ENCODE assay signal across 10 cellular contexts in the genomic region with DNA sequence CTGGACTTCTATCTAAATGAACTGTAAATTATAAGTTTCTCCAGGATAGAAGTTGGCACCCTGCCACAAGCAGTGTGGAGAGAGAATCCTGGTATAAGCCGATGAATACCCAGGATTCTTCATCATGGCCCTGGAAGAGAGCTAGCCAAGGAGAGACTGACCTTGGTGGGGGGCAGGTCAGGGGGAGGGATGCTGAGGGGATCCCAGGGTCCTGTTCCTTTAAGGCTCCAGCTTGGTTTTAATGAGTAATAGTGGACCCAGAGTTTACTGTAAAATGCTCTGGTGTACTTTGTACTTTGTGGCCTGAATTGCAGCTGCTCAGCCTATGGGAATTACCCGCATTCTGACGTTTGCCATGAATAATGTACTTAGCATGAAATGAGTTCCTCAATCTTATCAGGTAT. TPM values are rescaled to one million over a fixed set of nuclear protein-coding genes. Genes with fewer than 3 reads are reported as not detected.
DNase-seq lines count a peak whose midpoint lies in the region; ATAC-seq and TF ChIP-seq lines count a peak whose summit lies in the region.
"Had no signal": no experiment of that assay in that cellular context is flagged by ENCODE, and none has a peak within 500 bp of the region (broad histone marks: within the 10 kb centered on the region; RNA-seq: fewer than 3 reads in every experiment).

No MANE protein-coding gene starts in this region.

- DNase-seq in CD1c-positive myeloid dendritic cell (ENCODE audit: extremely low spot score), result peak; percentile 5
- DNase-seq in LoVo (ENCODE audit: low spot score), result peak; percentile 87
- peak; percentile 81 for DNase-seq in glomerular visceral epithelial cell (ENCODE audit: extremely low spot score)
- DNase-seq in NCI-H1092 (lab: John Stamatoyannopoulos, UW), result no peak
- no peak for DNase-seq in CD8-positive, alpha-beta memory T cell
- no peak for DNase-seq in WTC11 (ENCODE audit: low spot score)

- no peaks in the 10 kb centered on the region for H3K36me3 Mint-ChIP-seq in CD8-positive, alpha-beta memory T cell
- H3K36me3 Mint-ChIP-seq in WTC11, result no peaks in the 10 kb centered on the region

- H3K4me1 Mint-ChIP-seq in CD8-positive, alpha-beta memory T cell, result peaks cover 8 to 17% (median 15%) of the 10 kb centered on the region in 3 donors
- peaks cover 27% of the 10 kb centered on the region for H3K4me1 Mint-ChIP-seq in WTC11

- ATAC-seq in GM21786 (IDR thresholded peaks at IDR 0.05; ENCODE audit: unreplicated experiment), result peak; percentile 50
- no peak for ATAC-seq in HG03095 (IDR thresholded peaks at IDR 0.05; ENCODE audit: unreplicated experiment)
- no peak for ATAC-seq in WTC11

- no peak overlapping the region for H3K27ac ChIP-seq in CD8-positive, alpha-beta memory T cell (ENCODE audit: low read depth, low read length)
- H3K27ac ChIP-seq: parathyroid adenoma had no signal

- H3K4me3 Mint-ChIP-seq in CD8-positive, alpha-beta memory T cell, result no peak overlapping the region
- H3K4me3 Mint-ChIP-seq in WTC11, result no peak overlapping the region

- H3K27me3 ChIP-seq in CD8-positive, alpha-beta memory T cell (ENCODE audit: insufficient read depth, low read length, poor library complexity, severe bottlenecking), result no peaks in the 10 kb centered on the region

- H3K9me3 Mint-ChIP-seq in CD8-positive, alpha-beta memory T cell, result peaks cover 0 to 6% (median 0%) of the 10 kb centered on the region in 5 donors
- no peaks in the 10 kb centered on the region for H3K9me3 Mint-ChIP-seq in WTC11

- no peak for TF ChIP-seq CTCF in WTC11 (IDR thresholded peaks at IDR 0.05)

- no peak overlapping the region for H3K4me3 ChIP-seq in CD8-positive, alpha-beta memory T cell (ENCODE audit: low read length)

- no peaks in the 10 kb centered on the region for H3K4me1 ChIP-seq in CD8-positive, alpha-beta memory T cell (ENCODE audit: insufficient read depth, low read length)
- H3K4me1 ChIP-seq: parathyroid adenoma had no signal

- CTCF ChIA-PET in CD8-positive, alpha-beta memory T cell (lab: Charles Lee), result no interaction called here
- CTCF ChIA-PET in WTC11 (lab: Charles Lee), result no interaction called here

- H3K27ac Mint-ChIP-seq in CD8-positive, alpha-beta memory T cell, result no peak overlapping the region
- H3K27ac Mint-ChIP-seq in WTC11, result no peak overlapping the region

- POLR2A ChIA-PET in CD8-positive, alpha-beta memory T cell (lab: Charles Lee), result no interaction called here
- POLR2A ChIA-PET in WTC11 (lab: Charles Lee), result no interaction called here

- H3K36me3 ChIP-seq in CD8-positive, alpha-beta memory T cell (ENCODE audit: insufficient read depth, low read length), result no peaks in the 10 kb centered on the region

- no peaks in the 10 kb centered on the region for H3K9me3 ChIP-seq in CD8-positive, alpha-beta memory T cell (ENCODE audit: low read length)

- H3K27me3 Mint-ChIP-seq in CD8-positive, alpha-beta memory T cell, result no peaks in the 10 kb centered on the region
- H3K27me3 Mint-ChIP-seq in WTC11 (ENCODE audit: low read depth), result no peaks in the 10 kb centered on the region

TF ChIP-seq in WTC11, 78 proteins besides CTCF, POLR2A, EP300 and RAD21:
- TF ChIP-seq, protein P1, sequence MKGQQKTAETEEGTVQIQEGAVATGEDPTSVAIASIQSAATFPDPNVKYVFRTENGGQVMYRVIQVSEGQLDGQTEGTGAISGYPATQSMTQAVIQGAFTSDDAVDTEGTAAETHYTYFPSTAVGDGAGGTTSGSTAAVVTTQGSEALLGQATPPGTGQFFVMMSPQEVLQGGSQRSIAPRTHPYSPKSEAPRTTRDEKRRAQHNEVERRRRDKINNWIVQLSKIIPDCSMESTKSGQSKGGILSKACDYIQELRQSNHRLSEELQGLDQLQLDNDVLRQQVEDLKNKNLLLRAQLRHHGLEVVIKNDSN (CRISPR knock-in tag; IDR thresholded peaks at IDR 0.05), result no peak
- TF ChIP-seq, protein P2, sequence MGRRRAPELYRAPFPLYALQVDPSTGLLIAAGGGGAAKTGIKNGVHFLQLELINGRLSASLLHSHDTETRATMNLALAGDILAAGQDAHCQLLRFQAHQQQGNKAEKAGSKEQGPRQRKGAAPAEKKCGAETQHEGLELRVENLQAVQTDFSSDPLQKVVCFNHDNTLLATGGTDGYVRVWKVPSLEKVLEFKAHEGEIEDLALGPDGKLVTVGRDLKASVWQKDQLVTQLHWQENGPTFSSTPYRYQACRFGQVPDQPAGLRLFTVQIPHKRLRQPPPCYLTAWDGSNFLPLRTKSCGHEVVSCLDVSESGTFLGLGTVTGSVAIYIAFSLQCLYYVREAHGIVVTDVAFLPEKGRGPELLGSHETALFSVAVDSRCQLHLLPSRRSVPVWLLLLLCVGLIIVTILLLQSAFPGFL (CRISPR knock-in tag; IDR thresholded peaks at IDR 0.05; ENCODE audit: borderline replicate concordance), result no peak
- TF ChIP-seq TEAD4 (CRISPR knock-in tag; IDR thresholded peaks at IDR 0.05), result no peak
- TF ChIP-seq JUN (CRISPR knock-in tag; IDR thresholded peaks at IDR 0.05), result no peak
- TF ChIP-seq CBFB (CRISPR knock-in tag; IDR thresholded peaks at IDR 0.05; ENCODE audit: low read depth), result no peak
- TF ChIP-seq, protein P3, sequence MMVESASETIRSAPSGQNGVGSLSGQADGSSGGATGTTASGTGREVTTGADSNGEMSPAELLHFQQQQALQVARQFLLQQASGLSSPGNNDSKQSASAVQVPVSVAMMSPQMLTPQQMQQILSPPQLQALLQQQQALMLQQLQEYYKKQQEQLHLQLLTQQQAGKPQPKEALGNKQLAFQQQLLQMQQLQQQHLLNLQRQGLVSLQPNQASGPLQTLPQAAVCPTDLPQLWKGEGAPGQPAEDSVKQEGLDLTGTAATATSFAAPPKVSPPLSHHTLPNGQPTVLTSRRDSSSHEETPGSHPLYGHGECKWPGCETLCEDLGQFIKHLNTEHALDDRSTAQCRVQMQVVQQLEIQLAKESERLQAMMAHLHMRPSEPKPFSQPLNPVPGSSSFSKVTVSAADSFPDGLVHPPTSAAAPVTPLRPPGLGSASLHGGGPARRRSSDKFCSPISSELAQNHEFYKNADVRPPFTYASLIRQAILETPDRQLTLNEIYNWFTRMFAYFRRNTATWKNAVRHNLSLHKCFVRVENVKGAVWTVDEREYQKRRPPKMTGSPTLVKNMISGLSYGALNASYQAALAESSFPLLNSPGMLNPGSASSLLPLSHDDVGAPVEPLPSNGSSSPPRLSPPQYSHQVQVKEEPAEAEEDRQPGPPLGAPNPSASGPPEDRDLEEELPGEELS (CRISPR knock-in tag; IDR thresholded peaks at IDR 0.05), result no peak
- TF ChIP-seq TCF7 (CRISPR knock-in tag; IDR thresholded peaks at IDR 0.05; ENCODE audit: low read depth), result no peak
- no peak for TF ChIP-seq NR3C1 (CRISPR knock-in tag; conservative IDR thresholded peaks at IDR 0.05; ENCODE audit: low read depth)
- TF ChIP-seq, protein P4, sequence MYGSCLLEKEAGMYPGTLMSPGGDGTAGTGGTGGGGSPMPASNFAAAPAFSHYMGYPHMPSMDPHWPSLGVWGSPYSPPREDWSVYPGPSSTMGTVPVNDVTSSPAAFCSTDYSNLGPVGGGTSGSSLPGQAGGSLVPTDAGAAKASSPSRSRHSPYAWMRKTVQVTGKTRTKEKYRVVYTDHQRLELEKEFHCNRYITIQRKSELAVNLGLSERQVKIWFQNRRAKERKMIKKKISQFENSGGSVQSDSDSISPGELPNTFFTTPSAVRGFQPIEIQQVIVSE (CRISPR knock-in tag; IDR thresholded peaks at IDR 0.05; ENCODE audit: borderline replicate concordance), result no peak
- no peak for TF ChIP-seq JAZF1 (CRISPR knock-in tag; IDR thresholded peaks at IDR 0.05)
- TF ChIP-seq, protein P5, sequence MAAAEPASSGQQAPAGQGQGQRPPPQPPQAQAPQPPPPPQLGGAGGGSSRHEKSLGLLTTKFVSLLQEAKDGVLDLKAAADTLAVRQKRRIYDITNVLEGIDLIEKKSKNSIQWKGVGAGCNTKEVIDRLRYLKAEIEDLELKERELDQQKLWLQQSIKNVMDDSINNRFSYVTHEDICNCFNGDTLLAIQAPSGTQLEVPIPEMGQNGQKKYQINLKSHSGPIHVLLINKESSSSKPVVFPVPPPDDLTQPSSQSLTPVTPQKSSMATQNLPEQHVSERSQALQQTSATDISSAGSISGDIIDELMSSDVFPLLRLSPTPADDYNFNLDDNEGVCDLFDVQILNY (CRISPR knock-in tag; IDR thresholded peaks at IDR 0.05), result no peak
- TF ChIP-seq ZNF317 (CRISPR knock-in tag; IDR thresholded peaks at IDR 0.05; ENCODE audit: borderline replicate concordance, low read depth), result no peak
- TF ChIP-seq, protein P6, sequence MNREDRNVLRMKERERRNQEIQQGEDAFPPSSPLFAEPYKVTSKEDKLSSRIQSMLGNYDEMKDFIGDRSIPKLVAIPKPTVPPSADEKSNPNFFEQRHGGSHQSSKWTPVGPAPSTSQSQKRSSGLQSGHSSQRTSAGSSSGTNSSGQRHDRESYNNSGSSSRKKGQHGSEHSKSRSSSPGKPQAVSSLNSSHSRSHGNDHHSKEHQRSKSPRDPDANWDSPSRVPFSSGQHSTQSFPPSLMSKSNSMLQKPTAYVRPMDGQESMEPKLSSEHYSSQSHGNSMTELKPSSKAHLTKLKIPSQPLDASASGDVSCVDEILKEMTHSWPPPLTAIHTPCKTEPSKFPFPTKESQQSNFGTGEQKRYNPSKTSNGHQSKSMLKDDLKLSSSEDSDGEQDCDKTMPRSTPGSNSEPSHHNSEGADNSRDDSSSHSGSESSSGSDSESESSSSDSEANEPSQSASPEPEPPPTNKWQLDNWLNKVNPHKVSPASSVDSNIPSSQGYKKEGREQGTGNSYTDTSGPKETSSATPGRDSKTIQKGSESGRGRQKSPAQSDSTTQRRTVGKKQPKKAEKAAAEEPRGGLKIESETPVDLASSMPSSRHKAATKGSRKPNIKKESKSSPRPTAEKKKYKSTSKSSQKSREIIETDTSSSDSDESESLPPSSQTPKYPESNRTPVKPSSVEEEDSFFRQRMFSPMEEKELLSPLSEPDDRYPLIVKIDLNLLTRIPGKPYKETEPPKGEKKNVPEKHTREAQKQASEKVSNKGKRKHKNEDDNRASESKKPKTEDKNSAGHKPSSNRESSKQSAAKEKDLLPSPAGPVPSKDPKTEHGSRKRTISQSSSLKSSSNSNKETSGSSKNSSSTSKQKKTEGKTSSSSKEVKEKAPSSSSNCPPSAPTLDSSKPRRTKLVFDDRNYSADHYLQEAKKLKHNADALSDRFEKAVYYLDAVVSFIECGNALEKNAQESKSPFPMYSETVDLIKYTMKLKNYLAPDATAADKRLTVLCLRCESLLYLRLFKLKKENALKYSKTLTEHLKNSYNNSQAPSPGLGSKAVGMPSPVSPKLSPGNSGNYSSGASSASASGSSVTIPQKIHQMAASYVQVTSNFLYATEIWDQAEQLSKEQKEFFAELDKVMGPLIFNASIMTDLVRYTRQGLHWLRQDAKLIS (CRISPR knock-in tag; IDR thresholded peaks at IDR 0.05; ENCODE audit: borderline replicate concordance), result no peak
- TF ChIP-seq ESRRA (CRISPR knock-in tag; IDR thresholded peaks at IDR 0.05; ENCODE audit: borderline replicate concordance), result no peak
- TF ChIP-seq EMX1 (CRISPR knock-in tag; IDR thresholded peaks at IDR 0.05), result no peak

RNA-seq across cellular contexts. Expression of a gene that starts 16.9 kb away (rescaled TPM):
- not detected for total RNA-seq in CD8-positive, alpha-beta memory T cell
- polyA plus RNA-seq in CD8-positive, alpha-beta memory T cell, result not detected
- 0.15 to 0.27 TPM (median 0.18 TPM) in 3 replicates for total RNA-seq in WTC11 (2021)
- total RNA-seq: dermis microvascular lymphatic vessel endothelial cell had no signal

Comparison
In these comparisons a context has a peak if more than half of its experiments do, and no peak if none do; other contexts are left out.
1. DNase-seq: peak in CD1c-positive myeloid dendritic cell (single experiment), LoVo (single experiment) and glomerular visceral epithelial cell (single experiment); none in NCI-H1092 (single experiment), CD8-positive, alpha-beta memory T cell (0 of 5) and WTC11 (single experiment).